ENCODE assay signal across 8 cellular contexts in genomic region chr4:88158360-88159136, GRCh38. TPM values are rescaled to one million over a fixed set of nuclear protein-coding genes. Genes with fewer than 3 reads are reported as not detected.
A peak's percentile ranks its signal among the peaks of the same experiment; 100 is the strongest.
DNase-seq lines count a peak whose midpoint lies in the region; ATAC-seq, FAIRE-seq and TF ChIP-seq lines count a peak whose summit lies in the region.

Gene ABCG2 (minus strand): TSS chr4:88158639. CDS start chr4:88139995, 18,644 bp downstream.

- no peaks in the 10 kb centered on the region for H3K9me3 Mint-ChIP-seq in CD8-positive, alpha-beta memory T cell
- no peaks in the 10 kb centered on the region for H3K9me3 Mint-ChIP-seq in IgD-negative memory B cell
- H3K9me3 Mint-ChIP-seq in stimulated activated memory B cell treated with anti-CD40 and anti-IgM and Interleukin-4, amounts not matched to agents 10 μg/mL and 1 μg/mL and 100 μg/mL, for 72 hours: no peaks in the 10 kb centered on the region

- H3K27me3 ChIP-seq in CD8-positive, alpha-beta memory T cell (ENCODE audit: insufficient read depth, low read length, poor library complexity, severe bottlenecking): no peaks in the 10 kb centered on the region
- no peaks in the 10 kb centered on the region for H3K27me3 ChIP-seq in endothelial cell of umbilical vein (ENCODE audit: control insufficient read depth in 2 of 2, insufficient read depth in 2 of 2, low read length in 2 of 2)

- peak; percentile 72 for ATAC-seq in mucosa of descending colon
- ATAC-seq in stimulated activated memory B cell treated with anti-CD40 and anti-IgM and Interleukin-4, amounts not matched to agents 10 μg/mL and 1 μg/mL and 100 μg/mL, for 72 hours: peak; percentile 81

- H3K36me3 ChIP-seq in CD8-positive, alpha-beta memory T cell (ENCODE audit: insufficient read depth, low read length): no peaks in the 10 kb centered on the region
- no peaks in the 10 kb centered on the region for H3K36me3 ChIP-seq in endothelial cell of umbilical vein (ENCODE audit: control insufficient read depth in 2 of 2, extremely low read depth in 1 of 2, insufficient read depth in 2 of 2, low read length in 2 of 2)
- H3K36me3 ChIP-seq in mucosa of descending colon (ENCODE audit: low read depth): no peaks in the 10 kb centered on the region

- H3K4me3 ChIP-seq in CD8-positive, alpha-beta memory T cell (ENCODE audit: low read length): peak within 1 kb of the TSS; percentile 41
- H3K4me3 ChIP-seq in endothelial cell of umbilical vein (replicated peaks in 1 of 3; ENCODE audit: insufficient read depth in 1 of 3, low read depth in 1 of 3, low read length in 3 of 3) (peak within 1 kb of the TSS; percentile 48 to 74 (median 52)), mucosa of descending colon (peak within 1 kb of the TSS; percentile 25)

- peak within 1 kb of the TSS; percentile 99 for H2AFZ ChIP-seq in endothelial cell of umbilical vein (ENCODE audit: low read depth, low read length)

- intact Hi-C loops in endothelial cell of umbilical vein (cut with micrococcal nuclease) (loop anchor here (2.0 to 5.0 kb wide), 3 partner anchors 46 to 91 kb away; no protein-coding TSS in a partner anchor), mucosa of descending colon (cut with DNase I, micrococcal nuclease) (no loop called here)

- H4K20me1 ChIP-seq in endothelial cell of umbilical vein (replicated peaks; ENCODE audit: control insufficient read depth, extremely low read depth, insufficient read depth, low read length): no peaks in the 10 kb centered on the region

- H3K4me1 Mint-ChIP-seq in CD8-positive, alpha-beta memory T cell: peaks cover 10 to 15% (median 15%) of the 10 kb centered on the region in 3 donors
- peaks cover 7 to 10% (median 8%) of the 10 kb centered on the region in 3 donors for H3K4me1 Mint-ChIP-seq in IgD-negative memory B cell
- H3K4me1 Mint-ChIP-seq in stimulated activated memory B cell treated with anti-CD40 and anti-IgM and Interleukin-4, amounts not matched to agents 10 μg/mL and 1 μg/mL and 100 μg/mL, for 72 hours: peaks cover 10% of the 10 kb centered on the region

- POLR2A ChIA-PET in CD8-positive, alpha-beta memory T cell (lab: Charles Lee): no interaction called here
- POLR2A ChIA-PET in endothelial cell of umbilical vein (lab: Charles Lee): no interaction called here

- no peak within 1 kb of the TSS for H3K27ac ChIP-seq in CD8-positive, alpha-beta memory T cell (ENCODE audit: low read depth, low read length)
- peak within 1 kb of the TSS; percentile 19 for H3K27ac ChIP-seq in endothelial cell of umbilical vein (ENCODE audit: insufficient read depth, low read depth, low read length)

- no peaks in the 10 kb centered on the region for H3K79me2 ChIP-seq in endothelial cell of umbilical vein (ENCODE audit: control insufficient read depth, insufficient read depth, low read length)

- H3K27ac Mint-ChIP-seq in CD8-positive, alpha-beta memory T cell: peak within 1 kb of the TSS in 4 of 8 donors; percentile 0 to 48 (median 33)
- H3K27ac Mint-ChIP-seq in IgD-negative memory B cell: peak within 1 kb of the TSS in 1 of 3 donors; percentile 9
- no peak within 1 kb of the TSS for H3K27ac Mint-ChIP-seq in stimulated activated memory B cell treated with anti-CD40 and anti-IgM and Interleukin-4, amounts not matched to agents 10 μg/mL and 1 μg/mL and 100 μg/mL, for 72 hours

- peak within 1 kb of the TSS; percentile 51 for H3K9ac ChIP-seq in endothelial cell of umbilical vein (replicated peaks; ENCODE audit: extremely low read depth, insufficient read depth, low read length)

- dilution Hi-C loops in endothelial cell of umbilical vein (cut with MboI; ENCODE audit: extremely low pct_ligation_motif_present, low sequenced_read_pairs): no loop called here

- H3K4me2 ChIP-seq in endothelial cell of umbilical vein (ENCODE audit: insufficient read depth, low read length): peak within 1 kb of the TSS; percentile 62

- H3K27me3 Mint-ChIP-seq in CD8-positive, alpha-beta memory T cell: peaks cover 0 to 18% of the 10 kb centered on the region in 2 donors
- peaks cover 11% of the 10 kb centered on the region for H3K27me3 Mint-ChIP-seq in IgD-negative memory B cell
- H3K27me3 Mint-ChIP-seq in stimulated activated memory B cell treated with anti-CD40 and anti-IgM and Interleukin-4, amounts not matched to agents 10 μg/mL and 1 μg/mL and 100 μg/mL, for 72 hours: peaks cover 11% of the 10 kb centered on the region

- no peaks in the 10 kb centered on the region for H3K9me3 ChIP-seq in CD8-positive, alpha-beta memory T cell (ENCODE audit: low read length)
- H3K9me3 ChIP-seq in endothelial cell of umbilical vein (replicated peaks; ENCODE audit: control insufficient read depth, insufficient read depth, low read length): no peaks in the 10 kb centered on the region
- H3K9me3 ChIP-seq in mucosa of descending colon: no peaks in the 10 kb centered on the region

- BruUV-seq in endothelial cell of umbilical vein (replicated peaks; lab: Mats Ljungman, UMichigan): no TSS peak

- peak; percentile 24 for TF ChIP-seq POLR2A in endothelial cell of umbilical vein (IDR thresholded peaks at IDR 0.05; ENCODE audit: low read depth, low read length)

- H3K4me1 ChIP-seq in CD8-positive, alpha-beta memory T cell (ENCODE audit: insufficient read depth, low read length): no peaks in the 10 kb centered on the region
- peaks cover 12% of the 10 kb centered on the region for H3K4me1 ChIP-seq in endothelial cell of umbilical vein (ENCODE audit: control insufficient read depth, extremely low read depth, insufficient read depth, low read length)
- H3K4me1 ChIP-seq in mucosa of descending colon (ENCODE audit: low read depth): peaks cover 6% of the 10 kb centered on the region

- H3K4me3 Mint-ChIP-seq in CD8-positive, alpha-beta memory T cell: peak within 1 kb of the TSS; percentile 74 to 83 (median 77)
- peak within 1 kb of the TSS; percentile 62 to 90 (median 79) for H3K4me3 Mint-ChIP-seq in IgD-negative memory B cell
- peak within 1 kb of the TSS; percentile 60 for H3K4me3 Mint-ChIP-seq in stimulated activated memory B cell treated with anti-CD40 and anti-IgM and Interleukin-4, amounts not matched to agents 10 μg/mL and 1 μg/mL and 100 μg/mL, for 72 hours

- TF ChIP-seq CTCF in GM20000 (IDR thresholded peaks at IDR 0.05; ENCODE audit: extremely low read depth, missing control alignments) (no peak), endothelial cell of umbilical vein (IDR thresholded peaks at IDR 0.05; ENCODE audit: extremely low read depth in 1 of 2, insufficient read depth in 1 of 2, low read depth in 1 of 2, low read length in 2 of 2) (no peak), mucosa of descending colon (IDR thresholded peaks at IDR 0.05) (no peak)

- FAIRE-seq in endothelial cell of umbilical vein (lab: Jason Lieb, UNC): peak; percentile 83

- no peaks in the 10 kb centered on the region for H3K9me1 ChIP-seq in endothelial cell of umbilical vein (replicated peaks; ENCODE audit: control insufficient read depth, extremely low read depth, insufficient read depth, low read length)

- no peaks in the 10 kb centered on the region for H3K36me3 Mint-ChIP-seq in CD8-positive, alpha-beta memory T cell
- H3K36me3 Mint-ChIP-seq in IgD-negative memory B cell: no peaks in the 10 kb centered on the region
- H3K36me3 Mint-ChIP-seq in stimulated activated memory B cell treated with anti-CD40 and anti-IgM and Interleukin-4, amounts not matched to agents 10 μg/mL and 1 μg/mL and 100 μg/mL, for 72 hours: no peaks in the 10 kb centered on the region

- CTCF ChIA-PET in CD8-positive, alpha-beta memory T cell (lab: Charles Lee): no interaction called here
- CTCF ChIA-PET in endothelial cell of umbilical vein (lab: Charles Lee): interaction anchor here (1.0 to 2.0 kb wide), 4 partner anchors 10 to 357 kb away, joined by 3 to 5 read pairs (median 4); no protein-coding TSS in a partner anchor

- peak; percentile 0 to 48 (median 21) for DNase-seq in CD8-positive, alpha-beta memory T cell
- peak; percentile 48 for DNase-seq in GM20000 (ENCODE audit: low spot score)
- peak; percentile 54 to 65 for DNase-seq in activated CD4-positive, alpha-beta T cell treated with anti-CD3 and anti-CD28 coated beads, Interleukin-2, amount 50 U/mL, for 48 hours
- DNase-seq in endothelial cell of umbilical vein (ENCODE audit: low read depth, low spot score): peak; percentile 72
- peak; percentile 36 to 66 (median 63) for DNase-seq in mucosa of descending colon
- DNase-seq in DMS79 treated with DMSO at 0.1 percent for 48 hours (lab: John Stamatoyannopoulos, UW): no peak

TF ChIP-seq in endothelial cell of umbilical vein, 7 proteins besides CTCF, POLR2A, EP300 and RAD21:
- TF ChIP-seq MYC (IDR thresholded peaks at IDR 0.05; ENCODE audit: low read depth, low read length) (no peak), FOS (IDR thresholded peaks at IDR 0.05; ENCODE audit: borderline replicate concordance, insufficient read depth, low read length) (peak; percentile 72), JUN (IDR thresholded peaks at IDR 0.05; ENCODE audit: borderline replicate concordance, insufficient read depth, insufficient read length, low read depth) (peak; percentile 31)

RNA-seq across cellular contexts. Expression of gene ABCG2, which starts in this region (rescaled TPM):
- 1 to 10 TPM in 1 of 2 experiments, under 1 TPM in 1; 0.89 to 1.4 TPM for total RNA-seq in CD8-positive, alpha-beta memory T cell
- 0.54 TPM for polyA plus RNA-seq in CD8-positive, alpha-beta memory T cell
- polyA plus RNA-seq in IgD-negative memory B cell (not detected), endothelial cell of umbilical vein (2.9 and 3.4 TPM in 2 replicates)
- total RNA-seq in endothelial cell of umbilical vein (5.0 and 6.4 TPM in 2 replicates), mucosa of descending colon (10 to 100 TPM; 17.7 to 64.4 (median 59.4) TPM)
- 1.9 and 2.4 TPM in 2 replicates for polyA plus RNA-seq in endothelial cell of umbilical vein (2011; cell fraction: cytosol; rRNA removed)
- 1.9 and 2.0 TPM in 2 replicates for polyA plus RNA-seq in endothelial cell of umbilical vein (2011; cell fraction: nucleus; rRNA removed)
- 1.1 and 1.5 TPM in 2 replicates for polyA plus RNA-seq in endothelial cell of umbilical vein (2012)
- polyA minus RNA-seq in endothelial cell of umbilical vein: 4.6 and 5.2 TPM in 2 replicates
- 3.2 TPM for polyA minus RNA-seq in endothelial cell of umbilical vein (2011; cell fraction: cytosol; rRNA and poly(A)+ RNA removed)
- 2.3 and 3.4 TPM in 2 replicates for polyA minus RNA-seq in endothelial cell of umbilical vein (2011; cell fraction: nucleus; rRNA and poly(A)+ RNA removed)
